Comparison of ENCODE assay signal across 8 cellular contexts in the genomic region with DNA sequence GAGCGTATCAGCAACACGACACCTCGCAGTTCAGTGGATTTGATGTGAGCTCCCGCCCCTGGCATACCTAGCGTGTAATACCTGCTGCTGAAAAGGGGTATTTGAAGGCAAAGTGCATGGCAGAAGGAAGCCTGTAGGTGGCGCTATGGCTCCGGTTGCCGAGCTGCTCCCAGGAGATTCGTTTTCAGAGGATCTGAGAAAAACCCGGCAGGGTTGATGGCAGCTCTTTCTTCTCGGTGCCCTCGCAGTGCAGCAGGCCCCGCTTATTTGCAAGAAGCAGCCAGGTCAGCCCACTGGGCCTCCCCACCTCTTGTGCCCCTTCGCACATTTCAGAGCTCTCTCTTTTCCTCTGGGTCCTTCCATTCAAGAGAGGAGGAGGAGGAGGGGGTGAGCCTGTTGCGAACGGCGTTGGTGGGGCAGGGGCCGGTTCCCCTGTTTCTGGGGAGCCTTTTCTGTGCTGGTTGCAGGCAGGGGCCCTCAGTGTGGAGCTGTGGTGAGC.
A peak's percentile ranks its signal among the peaks of the same experiment; 100 is the strongest.
DNase-seq lines count a peak whose midpoint lies in the region; ATAC-seq and TF ChIP-seq lines count a peak whose summit lies in the region.

No MANE protein-coding gene starts in this region.

- 6 to 7% methylated on average over 17 to 18 of the region's 18 CpGs for WGBS in lower leg skin, 2 donors

- POLR2A ChIA-PET in Caco-2 (lab: Charles Lee): no interaction called here

- H3K36me3 Mint-ChIP-seq in Caco-2 (ENCODE audit: insufficient read depth, unreplicated experiment): no peaks in the 10 kb centered on the region
- H3K36me3 Mint-ChIP-seq in HFFc6 (ENCODE audit: low read depth): no peaks in the 10 kb centered on the region

- no peak for ATAC-seq in GM18498 (IDR thresholded peaks at IDR 0.05; ENCODE audit: unreplicated experiment)

- no TSS peak for BruUV-seq in Caco-2 (replicated peaks; lab: Mats Ljungman, UMichigan)

- H3K4me1 Mint-ChIP-seq in Caco-2 (ENCODE audit: low read depth, unreplicated experiment) (no peaks in the 10 kb centered on the region), HFFc6 (ENCODE audit: low read depth) (no peaks in the 10 kb centered on the region)

- H3K27ac Mint-ChIP-seq in Caco-2 (ENCODE audit: unreplicated experiment) (no peak overlapping the region), HFFc6 (no peak overlapping the region)

- H3K4me3 ChIP-seq in Caco-2 (ENCODE audit: low read depth, low read length) (no peak overlapping the region), lower leg skin (ENCODE audit: low read depth, poor library complexity, severe bottlenecking) (no peak overlapping the region)

- TF ChIP-seq CTCF in Caco-2 (IDR thresholded peaks at IDR 0.05; ENCODE audit: insufficient read depth in 1 of 2, low read depth in 1 of 2, low read length in 1 of 2, severe bottlenecking in 1 of 2, unreplicated experiment in 1 of 2): peak; percentile 92 to 97
- TF ChIP-seq CTCF in HFFc6 (IDR thresholded peaks at IDR 0.05): peak; percentile 99
- TF ChIP-seq CTCF in lower leg skin (IDR thresholded peaks at IDR 0.05): no peak

- H3K4me3 Mint-ChIP-seq in Caco-2 (ENCODE audit: unreplicated experiment) (no peak overlapping the region), HFFc6 (no peak overlapping the region)

- TF ChIP-seq POLR2A in lower leg skin (IDR thresholded peaks at IDR 0.05): no peak

- DNase-seq in Caco-2 (peak; percentile 72 to 79), HFFc6 (peak; percentile 33), NCI-H345 treated with DMSO at 0.1 percent for 48 hours (lab: John Stamatoyannopoulos, UW; ENCODE audit: unreplicated experiment) (peak; percentile 67), dedifferentiated amniotic fluid mesenchymal stem cell (ENCODE audit: extremely low spot score) (peak; percentile 39), lower leg skin (ENCODE audit: low spot score in 2 of 2) (peak; percentile 24 to 87)
- peak; percentile 81 for DNase-seq in activated CD4-positive, alpha-beta T cell treated with anti-CD3 and anti-CD28 coated beads for 48 hours
- peak; percentile 29 to 63 (median 31) for DNase-seq in stimulated activated CD4-positive, alpha-beta T cell treated with anti-CD3 and anti-CD28 coated beads, TNF-alpha, amount 100 ng/mL, for 24 hours (ENCODE audit: low read depth in 3 of 3)

- H3K9me3 Mint-ChIP-seq in Caco-2 (ENCODE audit: unreplicated experiment): no peaks in the 10 kb centered on the region
- H3K9me3 Mint-ChIP-seq in HFFc6: no peaks in the 10 kb centered on the region

- intact Hi-C loops in Caco-2 (cut with micrococcal nuclease; ENCODE audit: unreplicated experiment): loop anchor here (1.0 kb wide), 2 partner anchors 284 to 401 kb away; no protein-coding TSS in a partner anchor
- intact Hi-C loops in lower leg skin (cut with DNase I; ENCODE audit: low total_unique reads): no loop called here

- H3K4me1 ChIP-seq in Caco-2: no peaks in the 10 kb centered on the region

- H3K9me3 ChIP-seq in Caco-2: no peaks in the 10 kb centered on the region

- H3K27me3 Mint-ChIP-seq in Caco-2 (ENCODE audit: insufficient read depth, unreplicated experiment): peaks cover 30% of the 10 kb centered on the region
- H3K27me3 Mint-ChIP-seq in HFFc6 (ENCODE audit: insufficient read depth): peaks cover 57% of the 10 kb centered on the region

- H3K27me3 ChIP-seq in Caco-2 (replicated peaks; ENCODE audit: control insufficient read depth, insufficient read depth, low read length): peaks cover 1% of the 10 kb centered on the region

- CTCF ChIA-PET in Caco-2 (lab: Charles Lee): interaction anchor here (0.5 to 2.5 kb wide), 11 partner anchors 8 to 400 kb away, joined by 3 to 49 read pairs (median 6); no protein-coding TSS in a partner anchor

- H3K36me3 ChIP-seq in Caco-2 (ENCODE audit: control insufficient read depth, insufficient read depth, low read length): no peaks in the 10 kb centered on the region

Comparison
In these comparisons a context has a peak if more than half of its experiments do, and no peak if none do; other contexts are left out.
1. DNase-seq: peak in every context shown above with its lines; median percentile 81 in activated CD4-positive, alpha-beta T cell treated with anti-CD3 and anti-CD28 coated beads for 48 hours; 76 in Caco-2; 67 in NCI-H345 treated with DMSO at 0.1 percent for 48 hours; 56 in lower leg skin; 39 in dedifferentiated amniotic fluid mesenchymal stem cell; 33 in HFFc6; 31 in stimulated activated CD4-positive, alpha-beta T cell treated with anti-CD3 and anti-CD28 coated beads, TNF-alpha, amount 100 ng/mL, for 24 hours.
2. CTCF ChIP-seq: peak in Caco-2 (2 of 2) and HFFc6 (single experiment); none in lower leg skin (0 of 3).